9 cellular contexts compared by ENCODE assay signal in the genomic region with DNA sequence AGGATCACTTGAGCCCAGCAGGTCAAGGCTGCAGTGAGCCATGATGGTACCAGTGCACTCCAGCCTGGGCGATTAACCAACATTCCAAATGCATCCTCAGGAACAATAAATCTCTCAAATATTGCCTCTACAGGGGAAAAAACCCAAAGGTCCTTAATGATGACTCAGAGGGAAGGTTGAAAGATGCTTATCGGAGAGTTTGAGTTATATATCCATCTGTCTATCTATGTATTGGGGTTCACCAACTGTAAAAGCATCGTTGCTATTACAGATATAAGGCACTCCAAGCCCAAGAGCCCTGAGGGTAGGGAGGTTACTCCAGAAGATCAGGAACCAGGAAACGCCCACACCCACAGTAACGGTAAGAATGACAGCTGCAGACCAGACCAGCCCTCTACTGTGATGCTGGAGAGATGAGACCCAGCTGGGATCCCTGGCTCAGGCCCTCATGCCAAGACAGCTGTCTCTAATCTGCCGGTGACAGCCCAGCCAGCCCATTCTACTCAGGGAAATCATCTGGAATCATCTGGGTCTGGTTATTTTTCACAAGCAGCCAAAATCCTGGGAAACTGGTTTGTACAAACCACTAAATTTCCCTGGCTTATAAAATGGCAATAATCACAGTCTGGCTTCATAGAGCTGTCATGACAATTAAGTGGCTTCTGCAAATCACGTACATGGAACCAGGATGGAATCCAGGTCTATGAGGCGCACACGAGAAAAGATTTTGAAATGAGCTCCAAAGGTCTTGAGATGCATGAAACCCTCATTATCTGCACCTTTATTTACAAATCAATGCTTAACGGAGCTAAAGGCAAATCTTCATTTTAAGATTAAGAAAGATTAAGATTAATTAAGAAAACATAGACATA. TPM values are rescaled to one million over a fixed set of nuclear protein-coding genes. Genes with fewer than 3 reads are reported as not detected.
DNase-seq lines count a peak whose midpoint lies in the region; TF ChIP-seq lines count a peak whose summit lies in the region.
"Had no signal": no experiment of that assay in that cellular context is flagged by ENCODE, and none has a peak within 500 bp of the region (broad histone marks: within the 10 kb centered on the region; RNA-seq: fewer than 3 reads in every experiment).

No MANE protein-coding gene starts in this region.

- no peak overlapping the region for H3K4me3 Mint-ChIP-seq in HFFc6
- peak overlapping the region; percentile 40 for H3K4me3 Mint-ChIP-seq in activated T-helper 1 cell treated with anti-CD3 and anti-CD28 coated beads, Interleukin-12 subunit alpha, Interleukin-12 subunit beta, Interleukin-2, Interleukin-4 antibody, amounts not matched to agents 30 ng/mL and 10 ng/mL and 1 ng/mL, durations not matched to agents 14 hours and 24 hours and 36 hours

- TF ChIP-seq CTCF in AG09319 (IDR thresholded peaks at IDR 0.05; ENCODE audit: low read depth, low read length) (no peak), HFFc6 (IDR thresholded peaks at IDR 0.05) (no peak), hepatocyte (IDR thresholded peaks at IDR 0.05; ENCODE audit: poor library complexity) (no peak), prostate gland (IDR thresholded peaks at IDR 0.05) (no peak)

- no peaks in the 10 kb centered on the region for H4K20me1 ChIP-seq in hepatocyte (ENCODE audit: insufficient read depth, poor library complexity, severe bottlenecking)

- H3K27ac Mint-ChIP-seq in HFFc6 = peak overlapping the region; percentile 83
- H3K27ac Mint-ChIP-seq in activated T-helper 1 cell treated with anti-CD3 and anti-CD28 coated beads, Interleukin-12 subunit alpha, Interleukin-12 subunit beta, Interleukin-2, Interleukin-4 antibody, amounts not matched to agents 30 ng/mL and 10 ng/mL and 1 ng/mL, durations not matched to agents 14 hours and 24 hours and 36 hours = peak overlapping the region; percentile 61

- no peak for TF ChIP-seq POLR2A in prostate gland (IDR thresholded peaks at IDR 0.05)

- WGBS in hepatocyte (ENCODE audit: low lambda C conversion rate, missing lambda C conversion rate) = 55% methylated on average over 10 of the region's 10 CpGs
- 22% methylated on average over 10 of the region's 10 CpGs for whole genome bisulfite sequencing in prostate gland

- no peaks in the 10 kb centered on the region for H3K79me2 ChIP-seq in hepatocyte

- H3K27me3 ChIP-seq in hepatocyte (no peaks in the 10 kb centered on the region), prostate gland (replicated peaks; ENCODE audit: insufficient read depth) (no peaks in the 10 kb centered on the region)

- H3K4me3 ChIP-seq in hepatocyte (no peak overlapping the region), prostate gland (no peak overlapping the region)

- no peaks in the 10 kb centered on the region for H3K9me2 ChIP-seq in hepatocyte (replicated peaks; ENCODE audit: insufficient read depth)

- H3K9me3 Mint-ChIP-seq in HFFc6 = no peaks in the 10 kb centered on the region
- no peaks in the 10 kb centered on the region for H3K9me3 Mint-ChIP-seq in activated T-helper 1 cell treated with anti-CD3 and anti-CD28 coated beads, Interleukin-12 subunit alpha, Interleukin-12 subunit beta, Interleukin-2, Interleukin-4 antibody, amounts not matched to agents 30 ng/mL and 10 ng/mL and 1 ng/mL, durations not matched to agents 14 hours and 24 hours and 36 hours

- intact Hi-C loops in activated T-helper 1 cell treated with anti-CD3 and anti-CD28 coated beads, Interleukin-12 subunit alpha, Interleukin-12 subunit beta, Interleukin-2, Interleukin-4 antibody, amounts not matched to agents 30 ng/mL and 10 ng/mL and 1 ng/mL, durations not matched to agents 14 hours and 24 hours and 36 hours (cut with micrococcal nuclease) = loop anchor here (1.0 kb wide), 1 partner anchor 9 kb away; no protein-coding TSS in a partner anchor
- intact Hi-C loops in prostate gland (cut with DNase I) = no loop called here

- no peak overlapping the region for H2AFZ ChIP-seq in hepatocyte

- DNase-seq in AG09319 (ENCODE audit: extremely low read depth, low read depth) = peak; percentile 95
- peak; percentile 76 for DNase-seq in HFFc6
- DNase-seq in activated T-helper 1 cell treated with anti-CD3 and anti-CD28 coated beads, Interleukin-12 subunit alpha, Interleukin-12 subunit beta, Interleukin-2, Interleukin-4 antibody, amounts not matched to agents 30 ng/mL and 10 ng/mL and 1 ng/mL, durations not matched to agents 14 hours and 24 hours and 36 hours (ENCODE audit: low spot score) = no peak
- peak; percentile 51 for DNase-seq in hepatocyte (ENCODE audit: low spot score)
- DNase-seq in islet precursor cell = no peak
- DNase-seq in kidney glomerular epithelial cell (lab: John Stamatoyannopoulos, UW) = no peak
- no peak for DNase-seq in NOMO-1 (lab: John Stamatoyannopoulos, UW; ENCODE audit: unreplicated experiment in 2 of 2)
- DNase-seq in prostate gland (ENCODE audit: low spot score) = no peak
- DNase-seq: MM.1S had no signal

- H3K36me3 ChIP-seq in hepatocyte (replicated peaks; ENCODE audit: insufficient read depth, low read depth) (no peaks in the 10 kb centered on the region), prostate gland (no peaks in the 10 kb centered on the region)

- no peaks in the 10 kb centered on the region for H3K36me3 Mint-ChIP-seq in HFFc6 (ENCODE audit: low read depth)
- peaks cover 2% of the 10 kb centered on the region for H3K36me3 Mint-ChIP-seq in activated T-helper 1 cell treated with anti-CD3 and anti-CD28 coated beads, Interleukin-12 subunit alpha, Interleukin-12 subunit beta, Interleukin-2, Interleukin-4 antibody, amounts not matched to agents 30 ng/mL and 10 ng/mL and 1 ng/mL, durations not matched to agents 14 hours and 24 hours and 36 hours (ENCODE audit: low read depth)

- peaks cover 21% of the 10 kb centered on the region for H3K4me1 Mint-ChIP-seq in HFFc6 (ENCODE audit: low read depth)
- peaks cover 38% of the 10 kb centered on the region for H3K4me1 Mint-ChIP-seq in activated T-helper 1 cell treated with anti-CD3 and anti-CD28 coated beads, Interleukin-12 subunit alpha, Interleukin-12 subunit beta, Interleukin-2, Interleukin-4 antibody, amounts not matched to agents 30 ng/mL and 10 ng/mL and 1 ng/mL, durations not matched to agents 14 hours and 24 hours and 36 hours (ENCODE audit: low read depth)

- H3K9me3 ChIP-seq in hepatocyte (ENCODE audit: low read depth) = no peaks in the 10 kb centered on the region
- no peaks in the 10 kb centered on the region for H3K9me3 ChIP-seq in prostate gland

- H3K27ac ChIP-seq in hepatocyte (peak overlapping the region; percentile 31), prostate gland (peak overlapping the region in 1 of 2 donors; percentile 44)

- H3K4me2 ChIP-seq in hepatocyte = no peak overlapping the region

- H3K4me1 ChIP-seq in hepatocyte (ENCODE audit: insufficient read depth) (peaks cover 3% of the 10 kb centered on the region), prostate gland (replicated peaks) (peaks cover 3% of the 10 kb centered on the region)

- peaks cover 10% of the 10 kb centered on the region for H3K27me3 Mint-ChIP-seq in HFFc6 (ENCODE audit: insufficient read depth)
- H3K27me3 Mint-ChIP-seq in activated T-helper 1 cell treated with anti-CD3 and anti-CD28 coated beads, Interleukin-12 subunit alpha, Interleukin-12 subunit beta, Interleukin-2, Interleukin-4 antibody, amounts not matched to agents 30 ng/mL and 10 ng/mL and 1 ng/mL, durations not matched to agents 14 hours and 24 hours and 36 hours (ENCODE audit: insufficient read depth) = peaks cover 2% of the 10 kb centered on the region

RNA-seq across cellular contexts. Expression of gene TEX101, which starts 23.8 kb away (rescaled TPM):
- not detected for total RNA-seq in HFFc6 (2021; fragmentation: NEBNext Ultra II Directional; extraction: Animal tissue kit (Norgen Biotek cat#: 25700))
- not detected in 2 replicates for total RNA-seq in activated T-helper 1 cell treated with anti-CD3 and anti-CD28 coated beads, Interleukin-12 subunit alpha, Interleukin-12 subunit beta, Interleukin-2, Interleukin-4 antibody, amounts not matched to agents 30 ng/mL and 10 ng/mL and 1 ng/mL, durations not matched to agents 14 hours and 24 hours and 36 hours
- total RNA-seq in hepatocyte (not detected in 2 replicates), prostate gland (10 to 100 TPM in 1 of 2 donors, not detected in 1; 26.0 TPM)
- polyA plus RNA-seq in hepatocyte = not detected in 2 replicates

RNA-seq across cellular contexts. Expression of gene LYPD3, which starts 26.9 kb away (rescaled TPM):
- total RNA-seq in HFFc6 (2021; fragmentation: NEBNext Ultra II Directional; extraction: Animal tissue kit (Norgen Biotek cat#: 25700)) = under 1 TPM; 0.17 to 0.35 (median 0.22) TPM
- total RNA-seq in activated T-helper 1 cell treated with anti-CD3 and anti-CD28 coated beads, Interleukin-12 subunit alpha, Interleukin-12 subunit beta, Interleukin-2, Interleukin-4 antibody, amounts not matched to agents 30 ng/mL and 10 ng/mL and 1 ng/mL, durations not matched to agents 14 hours and 24 hours and 36 hours = 4.1 and 5.3 TPM in 2 replicates
- 4.6 and 4.8 TPM in 2 replicates for total RNA-seq in hepatocyte
- polyA plus RNA-seq in hepatocyte = 13.2 and 13.5 TPM in 2 replicates
- total RNA-seq in prostate gland = 10 to 100 TPM in 1 of 2 donors, 1 to 10 TPM in 1; 9.8 to 27.6 TPM

Comparison
In these comparisons a context has a peak if more than half of its experiments do, and no peak if none do; other contexts are left out.
1. DNase-seq: peak in AG09319 (single experiment), HFFc6 (single experiment) and hepatocyte (single experiment); none in activated T-helper 1 cell treated with anti-CD3 and anti-CD28 coated beads, Interleukin-12 subunit alpha, Interleukin-12 subunit beta, Interleukin-2, Interleukin-4 antibody, amounts not matched to agents 30 ng/mL and 10 ng/mL and 1 ng/mL, durations not matched to agents 14 hours and 24 hours and 36 hours (single experiment), islet precursor cell (single experiment), kidney glomerular epithelial cell (single experiment), NOMO-1 (0 of 2) and prostate gland (single experiment).